ENCODE assay signal across 13 cellular contexts in the genomic region with DNA sequence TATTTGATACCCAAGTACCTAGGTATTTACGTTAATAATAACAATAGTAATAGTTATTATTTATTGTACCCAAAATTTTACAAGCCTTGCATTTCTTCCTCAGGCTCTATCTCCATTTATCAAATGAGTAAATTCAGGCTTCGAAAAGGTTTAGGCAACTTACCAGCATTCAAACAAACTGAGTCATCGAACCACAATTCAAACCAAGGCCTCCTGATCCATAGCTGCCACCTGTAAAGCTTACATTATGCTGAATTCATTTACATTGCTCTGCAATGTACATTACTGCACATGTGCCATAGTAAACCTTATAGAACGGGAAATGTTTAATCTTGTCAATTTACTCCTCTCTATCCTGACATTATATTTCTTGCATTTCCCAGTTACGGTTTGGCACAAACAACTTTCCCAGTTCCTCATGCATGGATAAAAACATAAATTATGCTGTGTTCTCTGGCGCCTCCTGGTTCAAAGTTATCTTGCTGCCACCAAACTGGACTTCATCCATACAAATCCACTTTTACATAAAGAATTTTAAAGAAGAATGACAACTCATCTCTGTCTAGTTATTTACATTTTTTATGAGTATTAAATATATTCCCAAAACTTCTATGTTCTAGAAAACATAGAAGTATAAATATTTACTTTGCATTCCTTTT.
DNase-seq lines count a peak whose midpoint lies in the region; ATAC-seq, FAIRE-seq and TF ChIP-seq lines count a peak whose summit lies in the region.
"Had no signal": no experiment of that assay in that cellular context is flagged by ENCODE, and none has a peak within 500 bp of the region (broad histone marks: within the 10 kb centered on the region; RNA-seq: fewer than 3 reads in every experiment).

No MANE protein-coding gene starts in this region.

- WGBS in A549 (ENCODE audit: missing lambda C conversion rate) = 41% methylated on average over 6 of the region's 6 CpGs

- CTCF ChIA-PET in A549 (lab: Yijun Ruan, JAX) (no interaction called here), Panc1 (lab: Charles Lee) (no interaction called here)

- no peaks in the 10 kb centered on the region for H3K9me3 Mint-ChIP-seq in mesothelial cell of epicardium

- H3K4me1 ChIP-seq in A549 (no peaks in the 10 kb centered on the region), Panc1 (ENCODE audit: control insufficient read depth, insufficient read depth, low read length) (no peaks in the 10 kb centered on the region), Peyer's patch (peaks cover 0 to 7% (median 0%) of the 10 kb centered on the region in 4 donors)
- H3K4me1 ChIP-seq: BLaER1 had no signal

- ATAC-seq in A549 (no peak), Panc1 (no peak), HG03432 (IDR thresholded peaks at IDR 0.05; ENCODE audit: unreplicated experiment) (no peak)
- ATAC-seq: mucosa of descending colon had no signal

- no peak for TF ChIP-seq POLR2A in A549 (IDR thresholded peaks at IDR 0.05; ENCODE audit: low read length)
- no peak for TF ChIP-seq POLR2A in H54 (IDR thresholded peaks at IDR 0.05; ENCODE audit: low read depth, low read length)
- TF ChIP-seq POLR2A in Peyer's patch (IDR thresholded peaks at IDR 0.05) = no peak

- peaks cover 5% of the 10 kb centered on the region for H3K4me1 Mint-ChIP-seq in mesothelial cell of epicardium

- no TSS peak for BruUV-seq in Panc1 (replicated peaks; lab: Mats Ljungman, UMichigan)

- H3K9me3 ChIP-seq in A549 (no peaks in the 10 kb centered on the region), Panc1 (ENCODE audit: control insufficient read depth, insufficient read depth, low read depth, low read length) (no peaks in the 10 kb centered on the region), Peyer's patch (no peaks in the 10 kb centered on the region)
- H3K9me3 ChIP-seq: BLaER1, mucosa of descending colon had no signal

- H3K27me3 ChIP-seq in Panc1 (ENCODE audit: control insufficient read depth, insufficient read depth, low read length) (no peaks in the 10 kb centered on the region; the same call in 1 of the 2 replicates), Peyer's patch (no peaks in the 10 kb centered on the region)
- H3K27me3 ChIP-seq: BLaER1 had no signal

- TF ChIP-seq CTCF in A549 (IDR thresholded peaks at IDR 0.05) (0 out of 3 replicates have a peak, but pooled peaks have one; percentile 6), Panc1 (IDR thresholded peaks at IDR 0.05) (peak; percentile 10; the same call in 1 of the 2 replicates), epithelial cell of proximal tubule (conservative IDR thresholded peaks at IDR 0.05; ENCODE audit: low read depth, low read length) (peak; percentile 44), mesothelial cell of epicardium (IDR thresholded peaks at IDR 0.05; ENCODE audit: unreplicated experiment) (no peak), Peyer's patch (IDR thresholded peaks at IDR 0.05) (peak in 3 of 6 experiments; percentile 37 to 45 (median 45))

- no peak overlapping the region for H3K4me2 ChIP-seq in A549
- H3K4me2 ChIP-seq: BLaER1 had no signal

- in situ Hi-C loops in Panc1 (cut with HindIII; ENCODE audit: low pct_unique_long_range_greater_than_20kb, low sequenced_read_pairs) = no loop called here

- no peaks in the 10 kb centered on the region for H3K36me3 ChIP-seq in Panc1 (ENCODE audit: control insufficient read depth, insufficient read depth, low read length)
- no peaks in the 10 kb centered on the region for H3K36me3 ChIP-seq in Peyer's patch
- H3K36me3 ChIP-seq: BLaER1 had no signal

- H3K27me3 Mint-ChIP-seq in mesothelial cell of epicardium (ENCODE audit: low read depth) = no peaks in the 10 kb centered on the region

- H3K27ac ChIP-seq in A549 (no peak overlapping the region), Panc1 (ENCODE audit: low read length) (no peak overlapping the region), Peyer's patch (no peak overlapping the region)
- H3K27ac ChIP-seq: BLaER1 had no signal

- FAIRE-seq in A549 (lab: Jason Lieb, UNC) (peak; percentile 68), H54 (lab: Jason Lieb, UNC) (peak; percentile 95)
- FAIRE-seq: GM18507 had no signal

- POLR2A ChIA-PET in A549 (lab: Yijun Ruan, JAX) = no interaction called here
- POLR2A ChIA-PET in Panc1 (lab: Charles Lee) = no interaction called here

- H3K4me3 ChIP-seq in A549 = no peak overlapping the region
- no peak overlapping the region for H3K4me3 ChIP-seq in Panc1 (ENCODE audit: low read depth in 2 of 2, low read length in 2 of 2)
- H3K4me3 ChIP-seq in epithelial cell of proximal tubule (ENCODE audit: low read depth, low read length) = no peak overlapping the region
- no peak overlapping the region for H3K4me3 ChIP-seq in Peyer's patch
- H3K4me3 ChIP-seq: BLaER1, mucosa of descending colon had no signal

- no peak overlapping the region for H3K27ac Mint-ChIP-seq in mesothelial cell of epicardium

- peak in 1 of 2 experiments; percentile 20; a peak in 1 of 5 replicates for TF ChIP-seq RAD21 in A549 (conservative IDR thresholded peaks at IDR 0.05 in 1 of 2, IDR thresholded peaks at IDR 0.05 in 1 of 2)

- H3K36me3 Mint-ChIP-seq in mesothelial cell of epicardium = no peaks in the 10 kb centered on the region

- DNase-seq in A549 (ENCODE audit: low read depth in 1 of 2, low spot score in 1 of 2) (no peak), H54 (ENCODE audit: insufficient read length, low spot score) (no peak), Panc1 (ENCODE audit: low read depth, low spot score) (no peak), epithelial cell of proximal tubule (ENCODE audit: low read depth) (no peak), mesothelial cell of epicardium (ENCODE audit: low spot score in 2 of 2, unreplicated experiment in 2 of 2) (no peak), Peyer's patch (no peak)
- no peak for DNase-seq in activated CD4-positive, alpha-beta T cell treated with anti-CD3 and anti-CD28 coated beads, Interleukin-2, amount 50 U/mL, for 1 hour
- DNase-seq: GDM1, NCI-H187 treated with DMSO at 0.1 percent for 48 hours had no signal

- intact Hi-C loops in Panc1 (cut with micrococcal nuclease; ENCODE audit: unreplicated experiment) = no loop called here

- no peak for TF ChIP-seq EP300 in A549 (IDR thresholded peaks at IDR 0.05)

- H3K4me3 Mint-ChIP-seq in mesothelial cell of epicardium = no peak overlapping the region

TF ChIP-seq in A549, 52 proteins besides CTCF, POLR2A, EP300 and RAD21:
- TF ChIP-seq MAZ (IDR thresholded peaks at IDR 0.05; ENCODE audit: borderline replicate concordance, low read depth, low read length) (no peak), KDM1A (IDR thresholded peaks at IDR 0.05; ENCODE audit: low read depth) (no peak), RCOR1 (IDR thresholded peaks at IDR 0.05; ENCODE audit: low read depth, low read length) (no peak), ESRRA (IDR thresholded peaks at IDR 0.05; ENCODE audit: borderline replicate concordance, low read length) (no peak), KDM5A (IDR thresholded peaks at IDR 0.05) (no peak), CHD2 (IDR thresholded peaks at IDR 0.05; ENCODE audit: low read length, partially characterized antibody) (no peak), NFE2L2 (conservative IDR thresholded peaks at IDR 0.05; ENCODE audit: low read length) (no peak), MAFK (IDR thresholded peaks at IDR 0.05; ENCODE audit: partially characterized antibody) (no peak), FOSB (CRISPR knock-in tag; IDR thresholded peaks at IDR 0.05) (no peak), RARB (CRISPR knock-in tag; IDR thresholded peaks at IDR 0.05) (no peak), TP53 (CRISPR knock-in tag; IDR thresholded peaks at IDR 0.05) (no peak), ZNF302 (CRISPR knock-in tag; IDR thresholded peaks at IDR 0.05) (no peak), FOSL2 (IDR thresholded peaks at IDR 0.05) (no peak), FOSL2 (CRISPR knock-in tag; IDR thresholded peaks at IDR 0.05) (no peak)
- TF ChIP-seq, protein P1, sequence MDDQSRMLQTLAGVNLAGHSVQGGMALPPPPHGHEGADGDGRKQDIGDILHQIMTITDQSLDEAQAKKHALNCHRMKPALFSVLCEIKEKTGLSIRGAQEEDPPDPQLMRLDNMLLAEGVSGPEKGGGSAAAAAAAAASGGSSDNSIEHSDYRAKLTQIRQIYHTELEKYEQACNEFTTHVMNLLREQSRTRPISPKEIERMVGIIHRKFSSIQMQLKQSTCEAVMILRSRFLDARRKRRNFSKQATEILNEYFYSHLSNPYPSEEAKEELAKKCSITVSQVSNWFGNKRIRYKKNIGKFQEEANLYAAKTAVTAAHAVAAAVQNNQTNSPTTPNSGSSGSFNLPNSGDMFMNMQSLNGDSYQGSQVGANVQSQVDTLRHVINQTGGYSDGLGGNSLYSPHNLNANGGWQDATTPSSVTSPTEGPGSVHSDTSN (IDR thresholded peaks at IDR 0.05) = no peak
- TF ChIP-seq, protein P2, sequence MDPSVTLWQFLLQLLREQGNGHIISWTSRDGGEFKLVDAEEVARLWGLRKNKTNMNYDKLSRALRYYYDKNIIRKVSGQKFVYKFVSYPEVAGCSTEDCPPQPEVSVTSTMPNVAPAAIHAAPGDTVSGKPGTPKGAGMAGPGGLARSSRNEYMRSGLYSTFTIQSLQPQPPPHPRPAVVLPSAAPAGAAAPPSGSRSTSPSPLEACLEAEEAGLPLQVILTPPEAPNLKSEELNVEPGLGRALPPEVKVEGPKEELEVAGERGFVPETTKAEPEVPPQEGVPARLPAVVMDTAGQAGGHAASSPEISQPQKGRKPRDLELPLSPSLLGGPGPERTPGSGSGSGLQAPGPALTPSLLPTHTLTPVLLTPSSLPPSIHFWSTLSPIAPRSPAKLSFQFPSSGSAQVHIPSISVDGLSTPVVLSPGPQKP (IDR thresholded peaks at IDR 0.05; ENCODE audit: low read depth, low read length) = no peak
